ENCODE assay signal across 14 cellular contexts in the genomic region with DNA sequence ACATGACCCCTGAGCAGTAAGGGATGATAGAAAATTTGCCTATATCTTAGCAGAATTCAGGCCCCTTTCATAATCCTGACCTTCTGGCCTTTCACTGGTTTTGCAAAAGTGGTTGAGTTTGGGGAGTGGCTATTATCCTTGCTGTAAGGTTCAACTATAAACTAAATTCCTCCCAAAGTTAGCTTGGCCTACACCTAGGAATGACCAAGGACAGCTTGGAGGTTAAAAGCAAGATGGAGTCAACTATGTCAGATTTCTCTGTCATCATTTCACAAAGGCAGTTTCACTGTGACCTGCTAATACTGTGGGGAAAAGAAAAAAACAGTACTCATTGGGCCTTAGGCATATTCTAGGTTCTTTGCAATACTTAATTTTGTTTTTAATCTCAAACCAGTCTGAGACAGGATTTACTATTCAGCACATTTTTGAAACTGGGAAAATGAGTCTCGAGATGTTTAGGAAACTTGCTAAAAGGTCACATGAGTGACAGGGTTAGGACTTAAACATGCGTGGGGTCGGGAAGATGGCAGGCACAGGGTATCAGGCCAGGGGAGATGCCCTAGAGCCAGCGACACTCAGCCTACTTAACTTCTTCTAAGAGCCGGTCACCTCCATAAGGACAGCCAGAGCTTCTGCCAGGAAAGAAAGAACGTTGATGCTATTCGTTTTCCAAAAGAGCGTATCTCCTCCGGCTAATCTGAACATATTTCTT. TPM values are rescaled to one million over a fixed set of nuclear protein-coding genes. Genes with fewer than 3 reads are reported as not detected.
DNase-seq lines count a peak whose midpoint lies in the region; ATAC-seq and TF ChIP-seq lines count a peak whose summit lies in the region.
"Had no signal": no experiment of that assay in that cellular context is flagged by ENCODE, and none has a peak within 500 bp of the region (broad histone marks: within the 10 kb centered on the region; RNA-seq: fewer than 3 reads in every experiment).

No MANE protein-coding gene starts in this region.

- H2AFZ ChIP-seq in mammary epithelial cell (ENCODE audit: low read depth, low read length), result peak overlapping the region; percentile 84

- peaks cover 67 to 88% (median 77%) of the 10 kb centered on the region in 10 experiments for H3K4me1 ChIP-seq in BLaER1 treated with 17β-estradiol and CSF1 and Interleukin-3, amounts not matched to agents 10 nM and 100 nM
- H3K4me1 ChIP-seq in mammary epithelial cell (ENCODE audit: insufficient read depth, low read length) (peaks cover 7% of the 10 kb centered on the region), skeletal muscle tissue (ENCODE audit: control insufficient read depth in 3 of 3, insufficient read depth in 3 of 3, low read length in 3 of 3) (peaks cover 7 to 27% (median 10%) of the 10 kb centered on the region in 3 donors)

- peak overlapping the region; percentile 52 to 88 (median 81) for H3K27ac ChIP-seq in BLaER1 treated with 17β-estradiol and CSF1 and Interleukin-3, amounts not matched to agents 10 nM and 100 nM
- H3K27ac ChIP-seq in mammary epithelial cell (ENCODE audit: insufficient read depth, low read depth, low read length) (no peak overlapping the region), skeletal muscle tissue (ENCODE audit: low read depth, low read length) (peak overlapping the region; percentile 40)

- no peaks in the 10 kb centered on the region for H4K20me1 ChIP-seq in BLaER1 treated with 17β-estradiol and CSF1 and Interleukin-3, amounts not matched to agents 10 nM and 100 nM
- H4K20me1 ChIP-seq in mammary epithelial cell (ENCODE audit: insufficient read depth, low read length), result no peaks in the 10 kb centered on the region

- peak overlapping the region; percentile 46 to 77 (median 69); a peak in 21 of 22 replicates for H3K9ac ChIP-seq in BLaER1 treated with 17β-estradiol and CSF1 and Interleukin-3, amounts not matched to agents 10 nM and 100 nM
- no peak overlapping the region for H3K9ac ChIP-seq in mammary epithelial cell (ENCODE audit: insufficient read depth, low read length)
- H3K9ac ChIP-seq in skeletal muscle tissue (ENCODE audit: low read depth in 1 of 3, low read length in 3 of 3), result peak overlapping the region in 2 of 3 donors; percentile 18 to 59

- CTCF ChIA-PET in mammary epithelial cell (lab: Charles Lee; ENCODE audit: low non-redundant PET), result no interaction called here

- intact Hi-C loops in mammary epithelial cell (cut with micrococcal nuclease) (no loop called here), left ventricle myocardium superior (cut with micrococcal nuclease) (no loop called here)

- H3K79me2 ChIP-seq in mammary epithelial cell (ENCODE audit: insufficient read depth, low read length), result no peaks in the 10 kb centered on the region

- BruUV-seq in mammary epithelial cell (replicated peaks; lab: Mats Ljungman, UMichigan), result no TSS peak

- TF ChIP-seq CTCF in mammary epithelial cell (conservative IDR thresholded peaks at IDR 0.05 in 1 of 2, IDR thresholded peaks at IDR 0.05 in 1 of 2; ENCODE audit: extremely low read depth in 1 of 2, insufficient read depth in 1 of 2, low read depth in 1 of 2, low read length in 2 of 2), result no peak

- no peak for DNase-seq in mammary epithelial cell
- DNase-seq in left ventricle myocardium superior, result no peak
- DNase-seq in cerebellar nuclear complex (lab: John Stamatoyannopoulos, UW), result no peak
- DNase-seq in stimulated activated CD4-positive, alpha-beta T cell treated with anti-CD3 and anti-CD28 coated beads, Interleukin-4, amount 100 ng/mL, for 1 hour, result no peak
- DNase-seq in cortex of kidney (lab: John Stamatoyannopoulos, UW), result no peak
- DNase-seq: HCEC 1CT, NCI-H1694 treated with DMSO at 0.1 percent for 48 hours, NCI-H748 treated with DMSO at 0.1 percent for 48 hours had no signal

- H3K36me3 ChIP-seq in BLaER1 treated with 17β-estradiol and CSF1 and Interleukin-3, amounts not matched to agents 10 nM and 100 nM, result peaks cover 0 to 23% (median 15%) of the 10 kb centered on the region in 11 experiments; a peak in 13 of 22 replicates
- no peaks in the 10 kb centered on the region for H3K36me3 ChIP-seq in mammary epithelial cell (ENCODE audit: insufficient read depth, low read length)
- H3K36me3 ChIP-seq in skeletal muscle tissue (ENCODE audit: control insufficient read depth in 3 of 3, insufficient read depth in 3 of 3, low read length in 3 of 3), result no peaks in the 10 kb centered on the region

- H3K4me2 ChIP-seq in BLaER1 treated with 17β-estradiol and CSF1 and Interleukin-3, amounts not matched to agents 10 nM and 100 nM, result peak overlapping the region; percentile 62 to 88 (median 79)
- no peak overlapping the region for H3K4me2 ChIP-seq in mammary epithelial cell (ENCODE audit: insufficient read depth, low read depth, low read length)

- no peaks in the 10 kb centered on the region for H3K27me3 ChIP-seq in BLaER1 treated with 17β-estradiol and CSF1 and Interleukin-3, amounts not matched to agents 10 nM and 100 nM
- H3K27me3 ChIP-seq in mammary epithelial cell (ENCODE audit: insufficient read depth, low read length) (no peaks in the 10 kb centered on the region), skeletal muscle tissue (ENCODE audit: control insufficient read depth in 3 of 3, insufficient read depth in 3 of 3, low read length in 3 of 3) (peaks cover 0 to 2% (median 2%) of the 10 kb centered on the region in 3 donors)

- 28% methylated on average over 9 of the region's 9 CpGs for WGBS in mammary epithelial cell (ENCODE audit: low coverage, missing lambda C conversion rate)

- ATAC-seq in left ventricle myocardium superior (peak; percentile 64), GM19324 (IDR thresholded peaks at IDR 0.05; ENCODE audit: low FRiP score, unreplicated experiment) (no peak)
- ATAC-seq: SK-N-SH treated with all-trans-retinoic acid at 6 μM for 48 hours had no signal

- in situ Hi-C loops in mammary epithelial cell (cut with MboI; ENCODE audit: low sequenced_read_pairs in 2 of 2), result no loop called here

- dilution Hi-C loops in mammary epithelial cell (cut with HindIII; ENCODE audit: low sequenced_read_pairs), result no loop called here

- H3K4me3 ChIP-seq in BLaER1 treated with 17β-estradiol and CSF1 and Interleukin-3, amounts not matched to agents 10 nM and 100 nM, result peak overlapping the region; percentile 1 to 41 (median 25); a peak in 11 of 20 replicates
- H3K4me3 ChIP-seq in mammary epithelial cell (replicated peaks in 1 of 3; ENCODE audit: insufficient read depth in 1 of 3, low read depth in 2 of 3, low read length in 3 of 3) (no peak overlapping the region), skeletal muscle tissue (ENCODE audit: low read length in 3 of 3) (peak overlapping the region; percentile 14 to 43 (median 31))

- peaks cover 21 to 57% (median 52%) of the 10 kb centered on the region in 11 experiments for H3K9me3 ChIP-seq in BLaER1 treated with 17β-estradiol and CSF1 and Interleukin-3, amounts not matched to agents 10 nM and 100 nM (replicated peaks in 1 of 11)
- H3K9me3 ChIP-seq in mammary epithelial cell (replicated peaks; ENCODE audit: insufficient read depth, low read length) (peaks cover 16% of the 10 kb centered on the region), skeletal muscle tissue (ENCODE audit: control insufficient read depth in 3 of 3, low read length in 3 of 3) (peaks cover 0 to 3% (median 2%) of the 10 kb centered on the region in 3 donors)

RNA-seq across cellular contexts. Expression of a gene that starts 58.1 kb away (rescaled TPM):
- total RNA-seq in mammary epithelial cell (not detected), left ventricle myocardium superior (0.32 TPM), skeletal muscle tissue (under 0.01 TPM)
- not detected for polyA plus RNA-seq in mammary epithelial cell
- not detected for polyA minus RNA-seq in mammary epithelial cell
- total RNA-seq: A673, NCI-H460 had no signal

Comparison
In these comparisons a context has a peak if more than half of its experiments do, and no peak if none do; other contexts are left out.
1. H3K4me3 ChIP-seq: peak in BLaER1 treated with 17β-estradiol and CSF1 and Interleukin-3, amounts not matched to agents 10 nM and 100 nM (10 of 10) and skeletal muscle tissue (3 of 3); none in mammary epithelial cell (0 of 3).